In the genomic region with DNA sequence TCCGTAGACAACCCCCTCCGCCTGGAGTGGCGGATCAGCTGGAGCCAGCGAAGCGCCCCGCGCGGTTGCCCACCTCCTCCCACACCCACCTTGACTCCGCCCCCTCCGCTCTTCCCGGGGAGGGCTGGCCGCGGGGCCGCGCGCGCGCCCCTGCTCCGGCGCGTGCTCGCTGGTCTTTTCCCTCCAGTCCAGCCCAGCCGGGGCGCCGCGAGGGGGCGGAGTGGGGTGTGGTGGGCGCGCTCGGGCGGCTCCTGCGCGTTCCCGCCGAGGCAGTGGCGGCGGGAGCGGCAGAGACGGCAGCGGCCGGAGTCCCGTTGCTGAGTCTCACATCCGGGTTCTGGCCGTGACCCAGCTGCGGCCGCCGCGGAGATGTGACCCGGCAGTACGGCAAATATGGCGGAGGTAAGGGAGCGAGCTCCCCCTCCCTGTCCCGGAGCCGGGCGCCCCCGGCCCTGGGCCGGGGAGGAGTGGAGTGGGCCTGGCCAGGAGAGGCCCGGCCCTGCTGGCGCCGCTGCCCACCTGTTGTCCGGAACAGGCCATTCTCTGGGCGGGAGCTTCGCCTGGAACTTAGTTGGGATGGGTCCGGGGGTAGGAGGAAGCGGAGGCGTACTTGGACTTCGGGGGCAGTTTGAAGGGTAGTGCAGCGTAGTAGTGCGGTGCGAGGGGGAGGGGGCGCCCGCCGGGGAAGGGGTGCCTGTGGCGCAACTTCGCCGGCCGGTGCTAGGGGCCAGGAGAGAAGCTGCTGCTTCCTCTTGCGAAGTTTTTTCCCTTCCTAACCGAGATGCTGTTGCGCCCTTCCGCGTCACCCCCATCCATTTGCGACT, we compare ENCODE assay signal across 8 cellular contexts. TPM values are rescaled to one million over a fixed set of nuclear protein-coding genes. Genes with fewer than 3 reads are reported as not detected.
A peak's percentile ranks its signal among the peaks of the same experiment; 100 is the strongest.
DNase-seq lines count a peak whose midpoint lies in the region; ATAC-seq and TF ChIP-seq lines count a peak whose summit lies in the region.

No MANE protein-coding gene starts in this region.

- peak overlapping the region; percentile 83 for H3K4me3 Mint-ChIP-seq in activated CD4-positive, alpha-beta T cell treated with anti-CD3 and anti-CD28 coated beads, Interleukin-2, amount 10 ng/mL, durations not matched to agents 7 days and 5 days

- H3K9me3 Mint-ChIP-seq in activated CD4-positive, alpha-beta T cell treated with anti-CD3 and anti-CD28 coated beads, Interleukin-2, amount 10 ng/mL, durations not matched to agents 7 days and 5 days: no peaks in the 10 kb centered on the region

- H3K27ac ChIP-seq in coronary artery: peak overlapping the region; percentile 98

- peaks cover 61% of the 10 kb centered on the region for H3K4me1 Mint-ChIP-seq in activated CD4-positive, alpha-beta T cell treated with anti-CD3 and anti-CD28 coated beads, Interleukin-2, amount 10 ng/mL, durations not matched to agents 7 days and 5 days

- CTCF ChIA-PET in activated CD4-positive, alpha-beta T cell treated with anti-CD3 and anti-CD28 coated beads, Interleukin-2, amount 10 ng/mL, durations not matched to agents 7 days and 5 days (lab: Charles Lee): interaction anchor here (0.6 to 1.6 kb wide), 4 partner anchors 8 to 173 kb away, joined by 3 to 4 read pairs (median 3); no protein-coding TSS in a partner anchor

- H3K4me3 ChIP-seq in coronary artery: peak overlapping the region; percentile 94

- ATAC-seq in GM19324 (IDR thresholded peaks at IDR 0.05; ENCODE audit: low FRiP score, unreplicated experiment) (peak; percentile 85), HG03457 (IDR thresholded peaks at IDR 0.05; ENCODE audit: unreplicated experiment) (peak; percentile 57), left lobe of liver (peak; percentile 85)

- DNase-seq in C1 segment of cervical spinal cord (lab: John Stamatoyannopoulos, UW) (peak; percentile 55 to 98 (median 92)), NCI-H524 treated with DMSO at 0.1 percent for 48 hours (lab: John Stamatoyannopoulos, UW) (peak; percentile 41), coronary artery (ENCODE audit: low spot score) (peak; percentile 98), left lobe of liver (ENCODE audit: low spot score) (peak; percentile 97)
- peak; percentile 92 for DNase-seq in activated CD4-positive, alpha-beta T cell treated with anti-CD3 and anti-CD28 coated beads, Interleukin-2, amount 10 ng/mL, durations not matched to agents 7 days and 5 days
- DNase-seq in stimulated activated CD4-positive, alpha-beta T cell treated with anti-CD3 and anti-CD28 coated beads, Interleukin-1b, Interleukin-23, amount 100 ng/mL, for 48 hours: peak; percentile 93

- no peaks in the 10 kb centered on the region for H3K27me3 Mint-ChIP-seq in activated CD4-positive, alpha-beta T cell treated with anti-CD3 and anti-CD28 coated beads, Interleukin-2, amount 10 ng/mL, durations not matched to agents 7 days and 5 days

- H3K27ac Mint-ChIP-seq in activated CD4-positive, alpha-beta T cell treated with anti-CD3 and anti-CD28 coated beads, Interleukin-2, amount 10 ng/mL, durations not matched to agents 7 days and 5 days: peak overlapping the region; percentile 89

- peaks cover 16% of the 10 kb centered on the region for H3K36me3 Mint-ChIP-seq in activated CD4-positive, alpha-beta T cell treated with anti-CD3 and anti-CD28 coated beads, Interleukin-2, amount 10 ng/mL, durations not matched to agents 7 days and 5 days (ENCODE audit: low read depth)

- peak; percentile 14 for TF ChIP-seq CTCF in coronary artery (IDR thresholded peaks at IDR 0.05)

- POLR2A ChIA-PET in activated CD4-positive, alpha-beta T cell treated with anti-CD3 and anti-CD28 coated beads, Interleukin-2, amount 10 ng/mL, durations not matched to agents 7 days and 5 days (lab: Charles Lee): no interaction called here

RNA-seq across cellular contexts. Expression of a gene that starts 5.4 kb away (rescaled TPM):
- 10 to 100 TPM; 54.2 to 56.9 TPM for total RNA-seq in activated CD4-positive, alpha-beta T cell treated with anti-CD3 and anti-CD28 coated beads, Interleukin-2, amount 10 ng/mL, durations not matched to agents 7 days and 5 days
- 12.7 TPM for total RNA-seq in left lobe of liver

RNA-seq across cellular contexts. Expression of a gene that starts 5.6 kb away (rescaled TPM):
- 1 to 10 TPM; 2.9 to 4.2 TPM for total RNA-seq in activated CD4-positive, alpha-beta T cell treated with anti-CD3 and anti-CD28 coated beads, Interleukin-2, amount 10 ng/mL, durations not matched to agents 7 days and 5 days
- 1.4 TPM for total RNA-seq in left lobe of liver

Comparison
In these comparisons a context has a peak if more than half of its experiments do, and no peak if none do; other contexts are left out.
1. Peak in every context shown above with its lines: DNase-seq, ATAC-seq, H3K4me3 ChIP-seq and H3K27ac ChIP-seq.
2. DNase-seq: peak in every context shown above with its lines; median percentile 98 in coronary artery; 97 in left lobe of liver; 93 in stimulated activated CD4-positive, alpha-beta T cell treated with anti-CD3 and anti-CD28 coated beads, Interleukin-1b, Interleukin-23, amount 100 ng/mL, for 48 hours; 92 in C1 segment of cervical spinal cord; 92 in activated CD4-positive, alpha-beta T cell treated with anti-CD3 and anti-CD28 coated beads, Interleukin-2, amount 10 ng/mL, durations not matched to agents 7 days and 5 days; 41 in NCI-H524 treated with DMSO at 0.1 percent for 48 hours.